In the genomic region with DNA sequence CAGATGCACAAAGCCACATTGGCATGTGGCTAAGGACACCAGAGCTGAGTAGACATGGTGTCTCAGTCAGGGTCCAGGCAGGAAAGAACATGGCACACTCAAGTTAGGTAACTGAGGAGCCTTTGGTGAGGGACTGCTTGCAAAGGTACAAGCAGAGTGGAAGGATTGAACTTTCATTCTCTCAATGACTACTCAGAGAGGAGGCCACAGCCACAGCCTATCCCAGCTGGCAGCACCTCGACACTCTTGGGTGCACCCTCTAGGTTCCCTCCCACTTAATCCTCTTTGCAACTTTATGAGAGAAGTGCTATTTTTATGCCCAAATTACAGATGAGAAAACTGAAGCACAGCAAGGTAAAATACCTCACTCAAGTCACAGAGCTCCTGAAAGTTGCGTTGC, we compare ENCODE assay signal across 1 cellular context.
TF ChIP-seq lines count a peak whose summit lies in the region.

No MANE protein-coding gene starts in this region.

TF ChIP-seq in GM12878, 131 proteins besides CTCF, POLR2A, EP300 and RAD21:
- TF ChIP-seq ZNF622 (IDR thresholded peaks at IDR 0.05) (no peak), RAD51 (IDR thresholded peaks at IDR 0.05) (no peak), ZNF687 (IDR thresholded peaks at IDR 0.05) (no peak), CUX1 (IDR thresholded peaks at IDR 0.05; ENCODE audit: insufficient replicate concordance, low read depth, low read length) (no peak), ZNF207 (IDR thresholded peaks at IDR 0.05; ENCODE audit: borderline replicate concordance) (no peak), SP1 (IDR thresholded peaks at IDR 0.05; ENCODE audit: low read depth, low read length) (no peak), CBX3 (IDR thresholded peaks at IDR 0.05; ENCODE audit: borderline replicate concordance, low read depth) (no peak), ZNF217 (IDR thresholded peaks at IDR 0.05) (no peak), ZBTB4 (CRISPR knock-in tag; IDR thresholded peaks at IDR 0.05) (no peak), ZNF24 (IDR thresholded peaks at IDR 0.05) (no peak)
